9 cellular contexts compared by ENCODE assay signal in genomic region chr1:154568165-154568815, GRCh38.
DNase-seq lines count a peak whose midpoint lies in the region; ATAC-seq, FAIRE-seq and TF ChIP-seq lines count a peak whose summit lies in the region.
"Had no signal": no experiment of that assay in that cellular context is flagged by ENCODE, and none has a peak within 500 bp of the region (broad histone marks: within the 10 kb centered on the region; RNA-seq: fewer than 3 reads in every experiment).

No MANE protein-coding gene starts in this region.

- no peak overlapping the region for H3K4me3 Mint-ChIP-seq in memory B cell

- H3K36me3 ChIP-seq in brain microvascular endothelial cell (replicated peaks): no peaks in the 10 kb centered on the region
- H3K36me3 ChIP-seq: tibial nerve had no signal

- H3K27ac ChIP-seq in 22Rv1 (peak overlapping the region; percentile 57), brain microvascular endothelial cell (no peak overlapping the region)
- H3K27ac ChIP-seq: tibial nerve had no signal

- ATAC-seq in memory B cell (ENCODE audit: low read depth): peak; percentile 14
- ATAC-seq in HG02623 (IDR thresholded peaks at IDR 0.05; ENCODE audit: unreplicated experiment): no peak

- H3K4me1 Mint-ChIP-seq in memory B cell: peaks cover 2% of the 10 kb centered on the region

- DNase-seq in GM10266 (ENCODE audit: extremely low spot score) (peak; percentile 47), astrocyte of the cerebellum (ENCODE audit: low read depth) (no peak), memory B cell (ENCODE audit: low spot score in 2 of 2) (no peak), H54 (ENCODE audit: insufficient read length, low spot score) (no peak), brain microvascular endothelial cell (no peak), NK-92 (lab: John Stamatoyannopoulos, UW; ENCODE audit: unreplicated experiment) (no peak)

- no peak for TF ChIP-seq POLR2A in H54 (IDR thresholded peaks at IDR 0.05; ENCODE audit: low read depth, low read length)

- H3K4me3 ChIP-seq in astrocyte of the cerebellum (ENCODE audit: low read depth, low read length): peak overlapping the region; percentile 14
- no peak overlapping the region for H3K4me3 ChIP-seq in brain microvascular endothelial cell (ENCODE audit: low read depth, low read length)

- H3K27ac Mint-ChIP-seq in memory B cell: no peak overlapping the region

- TF ChIP-seq CTCF in 22Rv1 (IDR thresholded peaks at IDR 0.05) (no peak; the same call in 1 of the 2 replicates), GM10266 (IDR thresholded peaks at IDR 0.05; ENCODE audit: control insufficient read depth, insufficient read depth, low read depth, missing control alignments) (no peak), astrocyte of the cerebellum (IDR thresholded peaks at IDR 0.05; ENCODE audit: low read depth, low read length, missing control alignments) (no peak), brain microvascular endothelial cell (IDR thresholded peaks at IDR 0.05; ENCODE audit: low read depth, low read length, missing control alignments) (no peak)

- no peak for FAIRE-seq in H54 (lab: Jason Lieb, UNC)

- H3K27me3 Mint-ChIP-seq in memory B cell: peaks cover 25% of the 10 kb centered on the region

- H3K9me3 Mint-ChIP-seq in memory B cell: no peaks in the 10 kb centered on the region

- peaks cover 2% of the 10 kb centered on the region for H3K36me3 Mint-ChIP-seq in memory B cell

- H3K27me3 ChIP-seq in brain microvascular endothelial cell (replicated peaks): peaks cover 10% of the 10 kb centered on the region

- in situ Hi-C loops in astrocyte of the cerebellum (cut with HindIII; ENCODE audit: low sequenced_read_pairs): loop anchor here (5.0 kb wide), 1 partner anchor 289 kb away; no protein-coding TSS in a partner anchor
- in situ Hi-C loops in brain microvascular endothelial cell (cut with HindIII; ENCODE audit: low pct_ligation_motif_present, low sequenced_read_pairs): no loop called here
